In genomic region chr16:30874821-30875717, GRCh38 we compare ENCODE assay signal across 8 cellular contexts. TPM values are rescaled to one million over a fixed set of nuclear protein-coding genes. Genes with fewer than 3 reads are reported as not detected.
DNase-seq lines count a peak whose midpoint lies in the region; ATAC-seq and TF ChIP-seq lines count a peak whose summit lies in the region.

No MANE protein-coding gene starts in this region.

- no peaks in the 10 kb centered on the region for H4K20me1 ChIP-seq in H9 (ENCODE audit: control insufficient read depth, insufficient read depth, insufficient read length)

- peak overlapping the region; percentile 88 to 98 for H3K4me3 Mint-ChIP-seq in H9
- peak overlapping the region; percentile 92 for H3K4me3 Mint-ChIP-seq in activated naive CD4-positive, alpha-beta T cell treated with anti-CD3 and anti-CD28 coated beads for 36 hours

- peak overlapping the region; percentile 94 for H3K14ac ChIP-seq in H9 (ENCODE audit: insufficient read depth, low read length)

- no peak overlapping the region for H2BK5ac ChIP-seq in H9 (ENCODE audit: insufficient read length, low read length)

- no peak overlapping the region for H2AFZ ChIP-seq in H9 (ENCODE audit: low read length)

- H3K9me3 Mint-ChIP-seq in H9: no peaks in the 10 kb centered on the region; a peak in 1 of 5 replicates
- H3K9me3 Mint-ChIP-seq in activated naive CD4-positive, alpha-beta T cell treated with anti-CD3 and anti-CD28 coated beads for 36 hours: no peaks in the 10 kb centered on the region

- H3K9ac ChIP-seq in H9 (ENCODE audit: extremely low read depth, insufficient read length, low read length): peak overlapping the region; percentile 97

- no peak for TF ChIP-seq CTCF in H9 (conservative IDR thresholded peaks at IDR 0.05)
- peak in 2 of 4 experiments; percentile 8 to 18 for TF ChIP-seq CTCF in gastroesophageal sphincter (IDR thresholded peaks at IDR 0.05)
- peak; percentile 40 for TF ChIP-seq CTCF in neutrophil (IDR thresholded peaks at IDR 0.05)

- ATAC-seq in gastroesophageal sphincter: peak; percentile 99

- peak overlapping the region; percentile 4; the same call in 1 of the 2 replicates for H3K4ac ChIP-seq in H9 (ENCODE audit: low read depth, low read length)

- H3K4me1 ChIP-seq in H9 (ENCODE audit: insufficient read depth, low read length): no peaks in the 10 kb centered on the region
- peaks cover 17% of the 10 kb centered on the region for H3K4me1 ChIP-seq in SJSA1 (replicated peaks)
- H3K4me1 ChIP-seq in gastroesophageal sphincter: peaks cover 0 to 44% (median 18%) of the 10 kb centered on the region in 3 donors
- peaks cover 24 to 28% of the 10 kb centered on the region in 2 experiments for H3K4me1 ChIP-seq in neutrophil (ENCODE audit: control insufficient read depth in 1 of 2, insufficient read depth in 1 of 2, low read depth in 1 of 2, low read length in 1 of 2)

- no peak overlapping the region for H3T11ph ChIP-seq in H9 (ENCODE audit: low read length)

- peak; percentile 68 to 78 for TF ChIP-seq POLR2A in gastroesophageal sphincter (IDR thresholded peaks at IDR 0.05)

- peak overlapping the region; percentile 96 for H3K18ac ChIP-seq in H9 (ENCODE audit: insufficient read length, low read depth, low read length)

- H3K4me2 ChIP-seq in H9 (ENCODE audit: insufficient read depth, insufficient read length, low read length): peak overlapping the region; percentile 91

- peaks cover 13 to 18% of the 10 kb centered on the region in 2 experiments for H3K4me1 Mint-ChIP-seq in H9
- peaks cover 40% of the 10 kb centered on the region for H3K4me1 Mint-ChIP-seq in activated naive CD4-positive, alpha-beta T cell treated with anti-CD3 and anti-CD28 coated beads for 36 hours (ENCODE audit: low read depth)

- no peak overlapping the region for H3K56ac ChIP-seq in H9 (ENCODE audit: insufficient read length, low read depth, low read length)

- H2BK120ac ChIP-seq in H9 (ENCODE audit: low read depth, low read length, poor library complexity, severe bottlenecking): peak overlapping the region; percentile 79

- no peak overlapping the region for H2BK20ac ChIP-seq in H9 (ENCODE audit: low read depth, low read length, poor library complexity, severe bottlenecking)

- H3K4me3 ChIP-seq in MG63 (peak overlapping the region; percentile 84), SJSA1 (peak overlapping the region; percentile 66), gastroesophageal sphincter (peak overlapping the region; percentile 82 to 93), neutrophil (ENCODE audit: low read depth in 1 of 2, low read length in 1 of 2) (peak overlapping the region; percentile 98 to 99)

- peaks cover 2 to 12% (median 9%) of the 10 kb centered on the region in 3 experiments; a peak in 6 of 7 replicates for H3K36me3 Mint-ChIP-seq in H9 (ENCODE audit: insufficient read depth in 1 of 3, low read depth in 3 of 3)
- peaks cover 14% of the 10 kb centered on the region for H3K36me3 Mint-ChIP-seq in activated naive CD4-positive, alpha-beta T cell treated with anti-CD3 and anti-CD28 coated beads for 36 hours (ENCODE audit: low read depth)

- H3K27ac Mint-ChIP-seq in H9: peak overlapping the region; percentile 94 to 99 (median 98)
- peak overlapping the region; percentile 96 for H3K27ac Mint-ChIP-seq in activated naive CD4-positive, alpha-beta T cell treated with anti-CD3 and anti-CD28 coated beads for 36 hours

- CTCF ChIA-PET in activated naive CD4-positive, alpha-beta T cell treated with anti-CD3 and anti-CD28 coated beads for 36 hours (lab: Charles Lee): interaction anchor here (1.0 to 4.0 kb wide), 4 partner anchors 26 to 62 kb away, joined by 3 to 22 read pairs (median 6); no protein-coding TSS in a partner anchor

- H3K79me1 ChIP-seq in H9 (ENCODE audit: insufficient read depth, low read depth, low read length, poor library complexity, severe bottlenecking): no peaks in the 10 kb centered on the region

- WGBS in H9 (ENCODE audit: extremely low coverage, insufficient read length, low lambda C conversion rate): no CpG with 5 or more reads among the region's 85 CpGs
- 0 to 6% methylated on average over 4 to 7 of the region's 85 CpGs for WGBS in gastroesophageal sphincter (ENCODE audit: low coverage in 1 of 2), 2 donors

- H4K5ac ChIP-seq in H9 (ENCODE audit: insufficient read length, low read depth, low read length): peak overlapping the region; percentile 27

- no peak overlapping the region for H2BK15ac ChIP-seq in H9 (ENCODE audit: low read depth, low read length)

- H3K9me3 ChIP-seq in H9 (ENCODE audit: control insufficient read depth, low read depth, low read length): no peaks in the 10 kb centered on the region
- no peaks in the 10 kb centered on the region for H3K9me3 ChIP-seq in MG63
- H3K9me3 ChIP-seq in SJSA1 (replicated peaks): no peaks in the 10 kb centered on the region
- no peaks in the 10 kb centered on the region for H3K9me3 ChIP-seq in gastroesophageal sphincter
- no peaks in the 10 kb centered on the region for H3K9me3 ChIP-seq in neutrophil

- H3K23ac ChIP-seq in H9 (ENCODE audit: insufficient read length, low read depth, low read length): no peak overlapping the region

- H3K36me3 ChIP-seq in MG63 (peaks cover 28% of the 10 kb centered on the region), SJSA1 (peaks cover 29% of the 10 kb centered on the region), gastroesophageal sphincter (peaks cover 0 to 18% of the 10 kb centered on the region in 2 donors), neutrophil (no peaks in the 10 kb centered on the region)

- intact Hi-C loops in activated naive CD4-positive, alpha-beta T cell treated with anti-CD3 and anti-CD28 coated beads for 36 hours (cut with micrococcal nuclease): loop anchor here (1.0 to 10.0 kb wide), 7 partner anchors 19 to 304 kb away; partner anchors contain the start of genes BCL7C, SRCAP and VKORC1

- peak; percentile 92 for DNase-seq in GDM1 (lab: John Stamatoyannopoulos, UW)
- peak; percentile 90 for DNase-seq in H9
- peak; percentile 95 for DNase-seq in MG63
- peak; percentile 87 to 92 for DNase-seq in SJSA1 (ENCODE audit: low read depth in 1 of 2, low spot score in 2 of 2)
- peak; percentile 90 for DNase-seq in activated naive CD4-positive, alpha-beta T cell treated with anti-CD3 and anti-CD28 coated beads for 36 hours
- peak in 48 of 49 donors; percentile 47 to 93 (median 84) for DNase-seq in substantia nigra (lab: John Stamatoyannopoulos, UW)

- no peak for TF ChIP-seq EP300 in gastroesophageal sphincter (IDR thresholded peaks at IDR 0.05)

- no peak overlapping the region for H2AK5ac ChIP-seq in H9 (ENCODE audit: insufficient read length, low read length)

- no peak overlapping the region for H2BK12ac ChIP-seq in H9 (ENCODE audit: insufficient read length, low read depth, low read length)

- H3K23me2 ChIP-seq in H9 (ENCODE audit: insufficient read length, low read depth, low read length, poor library complexity, severe bottlenecking): peaks cover 15% of the 10 kb centered on the region

- H3K79me2 ChIP-seq in H9 (ENCODE audit: insufficient read depth, low read length): no peaks in the 10 kb centered on the region

- H4K91ac ChIP-seq in H9 (ENCODE audit: insufficient read length, low read depth, low read length): no peak overlapping the region

- no peak overlapping the region for H3K27ac ChIP-seq in H9 (ENCODE audit: insufficient read length, low read depth, low read length)
- peak overlapping the region; percentile 77 for H3K27ac ChIP-seq in SJSA1
- peak overlapping the region; percentile 75 to 92 (median 90) for H3K27ac ChIP-seq in gastroesophageal sphincter
- peak overlapping the region; percentile 86 for H3K27ac ChIP-seq in neutrophil
- peak overlapping the region; percentile 82 for H3K27ac ChIP-seq in substantia nigra (ENCODE audit: low read depth, low read length, poor library complexity, severe bottlenecking)

- H4K8ac ChIP-seq in H9 (replicated peaks; ENCODE audit: insufficient read length, low read depth, low read length): no peak overlapping the region

- H3K27me3 ChIP-seq in H9 (ENCODE audit: insufficient read depth, low read length): peaks cover 4% of the 10 kb centered on the region; the same call in 1 of the 2 replicates
- no peaks in the 10 kb centered on the region for H3K27me3 ChIP-seq in MG63
- H3K27me3 ChIP-seq in SJSA1 (replicated peaks): no peaks in the 10 kb centered on the region
- no peaks in the 10 kb centered on the region for H3K27me3 ChIP-seq in gastroesophageal sphincter
- no peaks in the 10 kb centered on the region for H3K27me3 ChIP-seq in neutrophil

- H3K27me3 Mint-ChIP-seq in H9 (ENCODE audit: low read depth): peaks cover 43% of the 10 kb centered on the region
- H3K27me3 Mint-ChIP-seq in activated naive CD4-positive, alpha-beta T cell treated with anti-CD3 and anti-CD28 coated beads for 36 hours (ENCODE audit: low read depth): no peaks in the 10 kb centered on the region

RNA-seq across cellular contexts. Expression of gene BCL7C, which starts 18.8 kb away (rescaled TPM):
- total RNA-seq in H9 (2021) (17.5 and 18.3 TPM in 2 replicates), gastroesophageal sphincter (10 to 100 TPM; 39.2 to 48.7 (median 42.0) TPM)
- 64.3 and 70.8 TPM in 2 replicates for total RNA-seq in MG63 (2014; rRNA removed; shearing (Covaris generic); ENCODE audit: low replicate concordance)
- 52.8 and 58.5 TPM in 2 replicates for total RNA-seq in SJSA1 (2014; rRNA removed; shearing (Covaris generic))
- 10 to 100 TPM; 18.1 to 18.6 TPM for total RNA-seq in activated naive CD4-positive, alpha-beta T cell treated with anti-CD3 and anti-CD28 coated beads for 36 hours

RNA-seq across cellular contexts. Expression of gene CTF1, which starts 21.3 kb away (rescaled TPM):
- total RNA-seq in H9 (2021) (0.72 TPM in 2 replicates), gastroesophageal sphincter (10 to 100 TPM in 1 of 4 donors, 1 to 10 TPM in 3; 5.1 to 14.6 (median 6.2) TPM)
- not detected in 2 replicates for total RNA-seq in MG63 (2014; rRNA removed; shearing (Covaris generic); ENCODE audit: low replicate concordance)
- total RNA-seq in SJSA1 (2014; rRNA removed; shearing (Covaris generic)): 1.3 and 3.5 TPM in 2 replicates
- total RNA-seq in activated naive CD4-positive, alpha-beta T cell treated with anti-CD3 and anti-CD28 coated beads for 36 hours: under 1 TPM; 0.21 to 0.27 TPM

RNA-seq across cellular contexts. Expression of gene FBXL19, which starts 48.3 kb away (rescaled TPM):
- total RNA-seq in H9 (2021) (66.8 and 68.0 TPM in 2 replicates), gastroesophageal sphincter (10 to 100 TPM in 3 of 4 donors, 1 to 10 TPM in 1; 10.0 to 23.5 (median 11.9) TPM)
- 19.5 and 31.2 TPM in 2 replicates for total RNA-seq in MG63 (2014; rRNA removed; shearing (Covaris generic); ENCODE audit: low replicate concordance)
- total RNA-seq in SJSA1 (2014; rRNA removed; shearing (Covaris generic)): 7.1 and 8.9 TPM in 2 replicates
- 10 to 100 TPM; 13.6 to 15.2 TPM for total RNA-seq in activated naive CD4-positive, alpha-beta T cell treated with anti-CD3 and anti-CD28 coated beads for 36 hours
